ENCODE assay signal across 36 cellular contexts in the genomic region with DNA sequence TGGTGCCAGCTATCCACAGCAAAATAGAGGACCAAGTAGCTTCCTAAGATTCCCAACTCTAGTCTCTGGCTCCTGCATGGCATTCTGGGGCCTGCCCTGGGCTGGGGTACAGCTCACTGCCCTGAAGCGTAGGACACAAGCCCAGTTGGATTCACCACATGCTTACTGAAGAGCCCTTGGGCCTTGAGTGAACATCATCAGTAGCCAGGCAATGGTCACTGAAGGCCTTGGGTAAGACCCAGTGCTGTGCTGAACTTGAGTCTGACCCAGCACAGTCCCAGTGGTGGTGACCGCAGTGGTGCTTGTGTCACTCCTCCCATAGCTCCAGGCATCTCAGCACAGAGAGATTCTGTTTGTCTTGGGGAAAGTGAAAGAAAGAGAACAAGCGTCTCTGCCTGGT. TPM values are rescaled to one million over a fixed set of nuclear protein-coding genes. Genes with fewer than 3 reads are reported as not detected.
"Had no signal": no experiment of that assay in that cellular context is flagged by ENCODE, and none has a peak within 500 bp of the region (broad histone marks: within the 10 kb centered on the region; RNA-seq: fewer than 3 reads in every experiment).

No MANE protein-coding gene starts in this region.

- H3K36me3 Mint-ChIP-seq: immature natural killer cell; naive thymus-derived CD4-positive, alpha-beta T cell; natural killer cell treated with Interleukin-12 subunit alpha and Interleukin-12 subunit beta and Interleukin-15 and Interleukin-18, amount 100 ng/mL, for 72 hours; stimulated activated memory B cell treated with anti-CD40 and anti-IgM and Interleukin-4, amounts not matched to agents 10 μg/mL and 1 μg/mL and 100 μg/mL, for 72 hours; type B pancreatic cell had no signal

- H3K9me3 Mint-ChIP-seq: natural killer cell treated with Interleukin-12 subunit alpha and Interleukin-12 subunit beta and Interleukin-15 and Interleukin-18, amount 100 ng/mL, for 72 hours; stimulated activated naive CD8-positive, alpha-beta T cell treated with anti-CD3 and anti-CD28 coated beads, Interleukin-15, amount 100 ng/mL, for 72 hours had no signal

- ATAC-seq: left colon; left lung; lower lobe of right lung; naive thymus-derived CD4-positive, alpha-beta T cell; natural killer cell treated with Interleukin-12 subunit alpha and Interleukin-12 subunit beta and Interleukin-15 and Interleukin-18, amount 100 ng/mL, for 72 hours; right lobe of liver; stimulated activated memory B cell treated with anti-CD40 and anti-IgM and Interleukin-4, amounts not matched to agents 10 μg/mL and 1 μg/mL and 100 μg/mL, for 72 hours; stimulated activated naive CD8-positive, alpha-beta T cell treated with anti-CD3 and anti-CD28 coated beads, Interleukin-15, amount 100 ng/mL, for 72 hours had no signal

- H3K27ac Mint-ChIP-seq: immature natural killer cell; mesothelial cell of epicardium; natural killer cell treated with Interleukin-12 subunit alpha and Interleukin-12 subunit beta and Interleukin-15 and Interleukin-18, amount 100 ng/mL, for 72 hours; progenitor cell of endocrine pancreas; stimulated activated memory B cell treated with anti-CD40 and anti-IgM and Interleukin-4, amounts not matched to agents 10 μg/mL and 1 μg/mL and 100 μg/mL, for 72 hours; stimulated activated naive CD8-positive, alpha-beta T cell treated with anti-CD3 and anti-CD28 coated beads, Interleukin-15, amount 100 ng/mL, for 72 hours; type B pancreatic cell had no signal

- H3K4me3 Mint-ChIP-seq: immature natural killer cell; mesothelial cell of epicardium; naive thymus-derived CD4-positive, alpha-beta T cell; natural killer cell treated with Interleukin-12 subunit alpha and Interleukin-12 subunit beta and Interleukin-15 and Interleukin-18, amount 100 ng/mL, for 72 hours; stimulated activated memory B cell treated with anti-CD40 and anti-IgM and Interleukin-4, amounts not matched to agents 10 μg/mL and 1 μg/mL and 100 μg/mL, for 72 hours; stimulated activated naive CD8-positive, alpha-beta T cell treated with anti-CD3 and anti-CD28 coated beads, Interleukin-15, amount 100 ng/mL, for 72 hours; type B pancreatic cell had no signal

- H3K27me3 Mint-ChIP-seq: progenitor cell of endocrine pancreas, type B pancreatic cell had no signal

- H3K4me1 Mint-ChIP-seq: immature natural killer cell; mesothelial cell of epicardium; naive thymus-derived CD4-positive, alpha-beta T cell; stimulated activated memory B cell treated with anti-CD40 and anti-IgM and Interleukin-4, amounts not matched to agents 10 μg/mL and 1 μg/mL and 100 μg/mL, for 72 hours; stimulated activated naive CD8-positive, alpha-beta T cell treated with anti-CD3 and anti-CD28 coated beads, Interleukin-15, amount 100 ng/mL, for 72 hours had no signal

- DNase-seq: hypothalamus; immature natural killer cell; kidney; left colon; left lung; lower lobe of right lung; mammary epithelial cell; mesendoderm; naive thymus-derived CD4-positive, alpha-beta T cell; ovary; right lobe of liver; stimulated activated CD4-positive, alpha-beta T cell treated with anti-CD3 and anti-CD28 coated beads, Interleukin-1b, Interleukin-23, amount 100 ng/mL, for 48 hours; stimulated activated CD4-positive, alpha-beta T cell treated with anti-CD3 and anti-CD28 coated beads, Interleukin-2, amount 100 ng/mL, for 48 hours; stimulated activated CD4-positive, alpha-beta T cell treated with anti-CD3 and anti-CD28 coated beads, Interleukin-4, amount 100 ng/mL, for 4 hours; stimulated activated CD8-positive, alpha-beta memory T cell treated with anti-CD3 and anti-CD28 coated beads, Interleukin-4, amount 100 ng/mL, for 48 hours; stimulated activated naive CD4-positive, alpha-beta T cell treated with Interleukin-2 at 50 U/mL for 16 hours; stimulated activated naive CD8-positive, alpha-beta T cell treated with anti-CD3 and anti-CD28 coated beads, Interleukin-15, amount 100 ng/mL, for 72 hours; substantia nigra had no signal

RNA-seq across cellular contexts. Expression of gene LCE3A, which starts 7.7 kb away (rescaled TPM):
- total RNA-seq: kidney; left colon; left lung; liver; lower lobe of right lung; mammary epithelial cell; mesothelial cell of epicardium; mononuclear cell; myocyte; naive thymus-derived CD4-positive, alpha-beta T cell; natural killer cell treated with Interleukin-12 subunit alpha and Interleukin-12 subunit beta and Interleukin-15 and Interleukin-18, amount 100 ng/mL, for 72 hours; omental fat pad; ovary; progenitor cell of endocrine pancreas; pulmonary artery endothelial cell; renal cortical epithelial cell; right atrium auricular region; right lobe of liver; skeletal muscle tissue; smooth muscle cell; temporal lobe; tibial nerve; urinary bladder; vagina had no signal

RNA-seq across cellular contexts. Expression of gene LCE3B, which starts 17.0 kb away (rescaled TPM):
- total RNA-seq: kidney; left colon; left lung; liver; lower lobe of right lung; mammary epithelial cell; mesothelial cell of epicardium; mononuclear cell; myocyte; naive thymus-derived CD4-positive, alpha-beta T cell; natural killer cell treated with Interleukin-12 subunit alpha and Interleukin-12 subunit beta and Interleukin-15 and Interleukin-18, amount 100 ng/mL, for 72 hours; omental fat pad; ovary; progenitor cell of endocrine pancreas; pulmonary artery endothelial cell; renal cortical epithelial cell; right atrium auricular region; right lobe of liver; skeletal muscle tissue; smooth muscle cell; temporal lobe; tibial nerve; urinary bladder; vagina had no signal

RNA-seq across cellular contexts. Expression of gene LCE3C, which starts 30.6 kb away (rescaled TPM):
- total RNA-seq: kidney; left colon; left lung; liver; lower lobe of right lung; mammary epithelial cell; mesothelial cell of epicardium; mononuclear cell; myocyte; naive thymus-derived CD4-positive, alpha-beta T cell; natural killer cell treated with Interleukin-12 subunit alpha and Interleukin-12 subunit beta and Interleukin-15 and Interleukin-18, amount 100 ng/mL, for 72 hours; omental fat pad; ovary; progenitor cell of endocrine pancreas; pulmonary artery endothelial cell; renal cortical epithelial cell; right atrium auricular region; right lobe of liver; skeletal muscle tissue; smooth muscle cell; temporal lobe; tibial nerve; urinary bladder; vagina had no signal

RNA-seq across cellular contexts. Expression of gene LCE2D, which starts 32.6 kb away (rescaled TPM):
- total RNA-seq: kidney; left colon; left lung; liver; lower lobe of right lung; mammary epithelial cell; mesothelial cell of epicardium; mononuclear cell; myocyte; naive thymus-derived CD4-positive, alpha-beta T cell; natural killer cell treated with Interleukin-12 subunit alpha and Interleukin-12 subunit beta and Interleukin-15 and Interleukin-18, amount 100 ng/mL, for 72 hours; omental fat pad; ovary; progenitor cell of endocrine pancreas; pulmonary artery endothelial cell; renal cortical epithelial cell; right atrium auricular region; right lobe of liver; skeletal muscle tissue; smooth muscle cell; temporal lobe; tibial nerve; urinary bladder; vagina had no signal

RNA-seq across cellular contexts. Expression of gene LCE2C, which starts 44.5 kb away (rescaled TPM):
- total RNA-seq: kidney; left colon; left lung; liver; lower lobe of right lung; mammary epithelial cell; mesothelial cell of epicardium; mononuclear cell; myocyte; naive thymus-derived CD4-positive, alpha-beta T cell; natural killer cell treated with Interleukin-12 subunit alpha and Interleukin-12 subunit beta and Interleukin-15 and Interleukin-18, amount 100 ng/mL, for 72 hours; omental fat pad; ovary; progenitor cell of endocrine pancreas; pulmonary artery endothelial cell; renal cortical epithelial cell; right atrium auricular region; right lobe of liver; skeletal muscle tissue; smooth muscle cell; temporal lobe; tibial nerve; urinary bladder; vagina had no signal
